Comparison of ENCODE assay signal across 11 cellular contexts in the genomic region with DNA sequence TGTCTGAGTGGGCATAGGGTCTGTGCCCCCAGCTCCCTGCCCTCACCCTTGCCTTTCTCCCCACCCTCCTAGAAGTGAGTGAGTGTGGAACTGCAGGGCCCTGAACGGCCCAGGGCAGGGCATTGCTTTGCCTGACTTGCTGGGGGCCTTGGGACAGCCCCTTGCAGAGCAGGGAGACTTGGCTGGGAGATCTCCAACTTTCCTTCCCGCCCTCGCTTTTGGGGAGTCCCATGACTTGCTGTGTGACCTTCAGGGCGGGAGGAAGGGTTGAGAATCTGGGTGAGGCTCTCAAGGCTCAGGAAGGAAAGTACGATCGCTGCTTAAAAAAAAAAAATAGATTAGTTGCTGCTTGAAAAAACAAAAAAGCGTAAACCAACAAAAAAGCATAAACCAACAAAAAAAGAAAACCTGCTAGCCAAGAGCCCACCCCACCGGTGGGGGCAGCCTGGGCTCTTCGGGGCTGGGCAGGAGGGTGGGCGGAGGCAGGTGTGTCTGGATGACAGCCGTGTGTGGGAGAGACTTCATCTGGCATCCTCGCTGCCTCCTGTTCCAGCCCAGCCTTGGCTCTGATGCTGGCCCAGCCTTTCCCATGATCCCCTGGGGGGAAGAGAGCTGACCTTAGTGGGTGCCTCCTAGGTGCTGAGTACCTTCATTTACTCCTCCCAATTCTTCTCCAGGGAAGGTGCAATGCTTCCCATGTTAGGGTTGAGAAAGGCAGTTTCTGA. TPM values are rescaled to one million over a fixed set of nuclear protein-coding genes. Genes with fewer than 3 reads are reported as not detected.
DNase-seq lines count a peak whose midpoint lies in the region; TF ChIP-seq lines count a peak whose summit lies in the region.
"Had no signal": no experiment of that assay in that cellular context is flagged by ENCODE, and none has a peak within 500 bp of the region (broad histone marks: within the 10 kb centered on the region; RNA-seq: fewer than 3 reads in every experiment).

No MANE protein-coding gene starts in this region.

- DNase-seq in DMS53 (lab: John Stamatoyannopoulos, UW) (peak; percentile 58), DMS53 treated with DMSO at 0.1 percent for 48 hours (lab: John Stamatoyannopoulos, UW; ENCODE audit: unreplicated experiment) (no peak), dorsolateral prefrontal cortex (peak in 7 of 10 donors; percentile 39 to 72 (median 64)), tibial nerve (ENCODE audit: low spot score in 2 of 2) (no peak), retina (no peak), iPS-NIHi7 (ENCODE audit: extremely low spot score) (no peak)
- DNase-seq in CD4-positive, alpha-beta memory T cell: no peak
- DNase-seq: NCI-H2029 had no signal

- TF ChIP-seq CTCF in dorsolateral prefrontal cortex (IDR thresholded peaks at IDR 0.05 in 54 of 56, conservative IDR thresholded peaks at IDR 0.05 in 2 of 56; ENCODE audit: low read depth in 1 of 56, partially characterized antibody in 56 of 56) (no peak), tibial nerve (IDR thresholded peaks at IDR 0.05) (no peak)

- 34 to 43% methylated on average over 12 of the region's 12 CpGs for WGBS in tibial nerve, 2 donors

- peaks cover 19 to 52% (median 28%) of the 10 kb centered on the region in 4 donors for H3K4me1 Mint-ChIP-seq in CD4-positive, alpha-beta memory T cell

- peaks cover 71% of the 10 kb centered on the region for H3K4me1 ChIP-seq in mucosa of stomach (ENCODE audit: control insufficient read depth, insufficient read depth, low read length)
- H3K4me1 ChIP-seq in tibial nerve: peaks cover 0 to 74% (median 31%) of the 10 kb centered on the region in 4 donors
- peaks cover 21% of the 10 kb centered on the region for H3K4me1 ChIP-seq in CD4-positive, alpha-beta memory T cell (ENCODE audit: insufficient read depth, low read length)

- peak overlapping the region; percentile 50 for H3K9ac ChIP-seq in mucosa of stomach (ENCODE audit: low read length)

- POLR2A ChIA-PET in CD4-positive, alpha-beta memory T cell (lab: Charles Lee; ENCODE audit: partially characterized antibody): interaction anchor here (0.6 to 1.9 kb wide), 7 partner anchors 15 to 260 kb away, joined by 3 to 14 read pairs (median 3); a partner anchor contains a TSS

- H3K27ac ChIP-seq in dorsolateral prefrontal cortex: peak overlapping the region in 52 of 59 donors; percentile 1 to 84 (median 59)
- peak overlapping the region in 3 of 4 donors; percentile 63 to 86 (median 84) for H3K27ac ChIP-seq in tibial nerve
- H3K27ac ChIP-seq in CD4-positive, alpha-beta memory T cell (ENCODE audit: low read depth, low read length): no peak overlapping the region

- no peak overlapping the region for H3K4me3 Mint-ChIP-seq in CD4-positive, alpha-beta memory T cell
- H3K4me3 Mint-ChIP-seq: dendritic cell treated with granulocyte-macrophage colony-stimulating factor and Interleukin-4, amounts not matched to agents 40 ng/mL and 50 ng/mL, for 4 days; stimulated activated naive CD8-positive, alpha-beta T cell treated with anti-CD3 and anti-CD28 coated beads, Interleukin-15, Interleukin-2, amounts not matched to agents 100 ng/mL and 50 ng/mL, for 24 hours had no signal

- no peaks in the 10 kb centered on the region for H3K27me3 Mint-ChIP-seq in CD4-positive, alpha-beta memory T cell
- H3K27me3 Mint-ChIP-seq: stimulated activated naive CD8-positive, alpha-beta T cell treated with anti-CD3 and anti-CD28 coated beads, Interleukin-15, Interleukin-2, amounts not matched to agents 100 ng/mL and 50 ng/mL, for 24 hours had no signal

- no peak for TF ChIP-seq POLR2A in tibial nerve (IDR thresholded peaks at IDR 0.05)

- H3K36me3 ChIP-seq in mucosa of stomach (ENCODE audit: control insufficient read depth, insufficient read depth, low read length) (peaks cover 6% of the 10 kb centered on the region), tibial nerve (peaks cover 0 to 9% (median 0%) of the 10 kb centered on the region in 3 donors)
- no peaks in the 10 kb centered on the region for H3K36me3 ChIP-seq in CD4-positive, alpha-beta memory T cell (ENCODE audit: insufficient read depth, low read length)

- TF ChIP-seq EP300 in tibial nerve (IDR thresholded peaks at IDR 0.05): no peak

- intact Hi-C loops in dorsolateral prefrontal cortex (cut with DNase I): loop anchor here (2.0 to 5.0 kb wide), 4 partner anchors 53 to 408 kb away; partner anchors contain the start of genes EMC1 (in 1 of the 2) and MRTO4 (in 1 of the 2)
- intact Hi-C loops in CD4-positive, alpha-beta memory T cell (cut with micrococcal nuclease): loop anchor here (5.0 kb wide), 1 partner anchor 213 kb away; no protein-coding TSS in a partner anchor

- H3K36me3 Mint-ChIP-seq in CD4-positive, alpha-beta memory T cell: peaks cover 0 to 9% of the 10 kb centered on the region in 2 donors

- H3K27me3 ChIP-seq in dorsolateral prefrontal cortex (no peaks in the 10 kb centered on the region), mucosa of stomach (ENCODE audit: control insufficient read depth, insufficient read depth, low read length) (no peaks in the 10 kb centered on the region), tibial nerve (no peaks in the 10 kb centered on the region)
- no peaks in the 10 kb centered on the region for H3K27me3 ChIP-seq in CD4-positive, alpha-beta memory T cell (ENCODE audit: insufficient read depth, low read length)

- H3K4me3 ChIP-seq in dorsolateral prefrontal cortex (peak overlapping the region in 14 of 59 donors; percentile 1 to 33 (median 14)), mucosa of stomach (ENCODE audit: low read length) (no peak overlapping the region), tibial nerve (no peak overlapping the region)
- no peak overlapping the region for H3K4me3 ChIP-seq in CD4-positive, alpha-beta memory T cell (ENCODE audit: low read length in 2 of 2)

- H3K27ac Mint-ChIP-seq in CD4-positive, alpha-beta memory T cell: peak overlapping the region in 2 of 7 donors; percentile 60 to 79
- H3K27ac Mint-ChIP-seq: dendritic cell treated with granulocyte-macrophage colony-stimulating factor and Interleukin-4, amounts not matched to agents 40 ng/mL and 50 ng/mL, for 4 days had no signal

- CTCF ChIA-PET in CD4-positive, alpha-beta memory T cell (lab: Charles Lee; ENCODE audit: partially characterized antibody): interaction anchor here (0.7 to 7.9 kb wide), 32 partner anchors 10 to 528 kb away, joined by 3 to 53 read pairs (median 4); a partner anchor contains a TSS

- H3K9me3 Mint-ChIP-seq in CD4-positive, alpha-beta memory T cell: no peaks in the 10 kb centered on the region
- H3K9me3 Mint-ChIP-seq: dendritic cell treated with granulocyte-macrophage colony-stimulating factor and Interleukin-4, amounts not matched to agents 40 ng/mL and 50 ng/mL, for 4 days; stimulated activated naive CD8-positive, alpha-beta T cell treated with anti-CD3 and anti-CD28 coated beads, Interleukin-15, Interleukin-2, amounts not matched to agents 100 ng/mL and 50 ng/mL, for 24 hours had no signal

- H3K9me3 ChIP-seq in mucosa of stomach (ENCODE audit: control insufficient read depth, low read length) (no peaks in the 10 kb centered on the region), tibial nerve (no peaks in the 10 kb centered on the region)
- H3K9me3 ChIP-seq in CD4-positive, alpha-beta memory T cell (ENCODE audit: control insufficient read depth in 1 of 2, low read length in 2 of 2): no peaks in the 10 kb centered on the region

RNA-seq across cellular contexts. Expression of gene NBL1, which starts 6.5 kb away (rescaled TPM):
- total RNA-seq in dorsolateral prefrontal cortex: 100 to 1,000 TPM in 107 of 120 experiments, 10 to 100 TPM in 13; 50.1 to 208 (median 129) TPM
- 100 to 1,000 TPM in 2 of 4 donors, 10 to 100 TPM in 2; 71.9 to 157 (median 92.0) TPM for total RNA-seq in tibial nerve
- 10 to 100 TPM; 22.8 to 24.6 TPM for total RNA-seq in CD4-positive, alpha-beta memory T cell
- 10 to 100 TPM in 1 of 2 donors, 1 to 10 TPM in 1; 8.9 to 12.0 TPM for polyA plus RNA-seq in CD4-positive, alpha-beta memory T cell

RNA-seq across cellular contexts. Expression of gene HTR6, which starts 14.1 kb away (rescaled TPM):
- 1 to 10 TPM; 1.0 to 7.2 (median 3.3) TPM for total RNA-seq in dorsolateral prefrontal cortex
- not detected for total RNA-seq in tibial nerve
- under 1 TPM; 0.33 to 0.44 TPM for total RNA-seq in CD4-positive, alpha-beta memory T cell
- polyA plus RNA-seq in CD4-positive, alpha-beta memory T cell: 1 to 10 TPM in 1 of 2 donors, not detected in 1; 1.1 TPM

Comparison
In these comparisons a context has a peak if more than half of its experiments do, and no peak if none do; other contexts are left out.
1. DNase-seq: peak in DMS53 (single experiment) and dorsolateral prefrontal cortex (7 of 10); none in DMS53 treated with DMSO at 0.1 percent for 48 hours (single experiment), tibial nerve (0 of 2), retina (single experiment), CD4-positive, alpha-beta memory T cell (0 of 5) and iPS-NIHi7 (single experiment).